In the genomic region with DNA sequence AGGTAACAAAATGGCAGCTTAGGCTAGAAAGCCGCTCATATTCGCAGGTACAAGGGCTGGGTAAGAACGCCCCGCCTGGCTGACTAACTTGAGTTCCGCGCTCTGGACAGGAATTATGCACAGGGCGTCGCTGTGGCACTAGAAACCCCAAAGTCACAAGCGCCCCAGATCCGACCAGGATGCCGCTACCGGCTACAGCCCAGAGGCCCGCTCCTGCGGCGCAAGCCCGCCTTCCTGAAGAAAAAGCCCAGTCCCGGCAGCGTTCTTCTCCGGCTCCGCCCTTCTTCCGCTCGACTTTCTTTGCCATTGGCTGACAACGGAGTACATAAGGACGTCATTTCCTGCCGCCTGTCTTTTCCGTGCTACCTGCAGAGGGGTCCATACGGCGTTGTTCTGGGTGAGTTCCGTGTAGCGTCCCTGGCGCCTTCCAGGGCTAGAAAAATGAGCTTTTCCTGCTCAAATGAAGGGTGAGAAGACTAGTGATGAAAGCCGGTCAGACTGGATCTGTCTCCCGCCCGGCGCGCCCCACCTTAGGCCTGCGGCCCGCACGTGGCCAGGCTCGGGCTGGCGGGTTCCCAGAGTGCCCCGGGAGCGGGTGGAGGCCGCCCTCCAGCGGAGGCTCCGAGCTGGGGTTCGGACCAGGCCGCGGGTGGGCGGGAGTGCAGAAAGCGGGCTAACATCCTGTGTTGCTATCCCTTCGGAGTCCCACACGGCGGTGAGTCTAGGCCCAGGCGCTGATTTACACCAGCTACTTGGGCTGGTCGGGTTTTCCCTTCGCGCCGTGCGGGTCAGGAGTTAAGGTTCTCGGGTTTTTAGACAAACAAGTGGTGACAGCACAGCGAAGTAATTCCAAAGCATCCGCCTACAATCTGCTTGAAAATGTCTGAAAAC, we compare ENCODE assay signal across 8 cellular contexts. TPM values are rescaled to one million over a fixed set of nuclear protein-coding genes. Genes with fewer than 3 reads are reported as not detected.
A peak's percentile ranks its signal among the peaks of the same experiment; 100 is the strongest.
DNase-seq lines count a peak whose midpoint lies in the region; ATAC-seq, FAIRE-seq and TF ChIP-seq lines count a peak whose summit lies in the region.

A gene (plus strand): TSS at position 353 of the 891 bp plus-strand sequence. CDS start 934 bp downstream, outside the sequence.

- H3K27ac ChIP-seq in Karpas-422 (ENCODE audit: low read length), result peak within 1 kb of the TSS; percentile 81
- H3K27ac ChIP-seq in esophagus muscularis mucosa (replicated peaks in 1 of 4), result peak within 1 kb of the TSS; percentile 78 to 88 (median 82)
- peak within 1 kb of the TSS; percentile 21 for H3K27ac ChIP-seq in muscle layer of duodenum (ENCODE audit: low read length)

- H3K4me1 ChIP-seq in Karpas-422 (ENCODE audit: low read length) (peaks cover 30% of the 10 kb centered on the region), esophagus muscularis mucosa (peaks cover 24 to 35% (median 32%) of the 10 kb centered on the region in 4 donors), muscle layer of duodenum (ENCODE audit: control insufficient read depth in 1 of 2, insufficient read depth in 2 of 2, low read length in 2 of 2) (peaks cover 8 to 26% of the 10 kb centered on the region in 2 donors)

- under 1% methylated on average over 40 of the region's 63 CpGs for WGBS in esophagus muscularis mucosa

- peak; percentile 94 for DNase-seq in Daoy (ENCODE audit: low read depth)
- peak; percentile 99 for DNase-seq in Karpas-422
- DNase-seq in RCC 7860 (ENCODE audit: low spot score), result peak; percentile 93
- DNase-seq in activated T-cell treated with anti-CD3 and anti-CD28 coated beads, Interleukin-2, amount 50 U/mL, for 72 hours, result peak; percentile 95 to 98
- peak; percentile 98 for DNase-seq in esophagus muscularis mucosa (ENCODE audit: extremely low spot score)
- DNase-seq in stimulated activated CD8-positive, alpha-beta memory T cell treated with anti-CD3 and anti-CD28 coated beads, Interleukin-7, amount 100 ng/mL, for 4 hours (ENCODE audit: low read depth in 2 of 2), result peak; percentile 92 to 95

- H3K4me1 Mint-ChIP-seq in activated T-cell treated with anti-CD3 and anti-CD28 coated beads, Interleukin-2, amount 50 U/mL, for 72 hours (ENCODE audit: low read depth), result peaks cover 48% of the 10 kb centered on the region

- H3K9me3 ChIP-seq in Karpas-422 (ENCODE audit: low read length) (no peaks in the 10 kb centered on the region), esophagus muscularis mucosa (no peaks in the 10 kb centered on the region), muscle layer of duodenum (ENCODE audit: control insufficient read depth in 1 of 2, low read length in 2 of 2) (no peaks in the 10 kb centered on the region)

- TF ChIP-seq CTCF in esophagus muscularis mucosa (IDR thresholded peaks at IDR 0.05), result peak; percentile 37 to 59 (median 49)

- H3K4me2 ChIP-seq in Karpas-422 (ENCODE audit: low read depth, low read length, poor library complexity, severe bottlenecking), result peak within 1 kb of the TSS; percentile 86

- no peaks in the 10 kb centered on the region for H3K9me3 Mint-ChIP-seq in activated T-cell treated with anti-CD3 and anti-CD28 coated beads, Interleukin-2, amount 50 U/mL, for 72 hours

- TF ChIP-seq POLR2A in esophagus muscularis mucosa (IDR thresholded peaks at IDR 0.05; ENCODE audit: low read depth), result peak; percentile 90

- no peak for TF ChIP-seq EP300 in esophagus muscularis mucosa (IDR thresholded peaks at IDR 0.05)

- H3K27me3 ChIP-seq in Karpas-422 (ENCODE audit: low read length) (no peaks in the 10 kb centered on the region), esophagus muscularis mucosa (no peaks in the 10 kb centered on the region), muscle layer of duodenum (ENCODE audit: low read depth, low read length) (no peaks in the 10 kb centered on the region)

- no peaks in the 10 kb centered on the region for H3K9me2 ChIP-seq in Karpas-422 (replicated peaks; ENCODE audit: insufficient read depth, low read length)

- peaks cover 20 to 37% of the 10 kb centered on the region in 2 donors for H3K36me3 Mint-ChIP-seq in activated T-cell treated with anti-CD3 and anti-CD28 coated beads, Interleukin-2, amount 50 U/mL, for 72 hours (ENCODE audit: insufficient read depth in 2 of 2)

- peak; percentile 84 for FAIRE-seq in RCC 7860 (lab: Jason Lieb, UNC)

- H3K27me3 Mint-ChIP-seq in activated T-cell treated with anti-CD3 and anti-CD28 coated beads, Interleukin-2, amount 50 U/mL, for 72 hours (ENCODE audit: low read depth), result no peaks in the 10 kb centered on the region

- H4K20me1 ChIP-seq in Karpas-422 (ENCODE audit: insufficient read depth, low read depth, low read length), result peaks cover 29% of the 10 kb centered on the region; the same call in 1 of the 2 replicates

- peak within 1 kb of the TSS; percentile 90 for H3K9ac ChIP-seq in Karpas-422 (ENCODE audit: low read length)

- H3K4me3 Mint-ChIP-seq in activated T-cell treated with anti-CD3 and anti-CD28 coated beads, Interleukin-2, amount 50 U/mL, for 72 hours, result peak within 1 kb of the TSS; percentile 90 to 95

- peaks cover 37% of the 10 kb centered on the region for H3K36me3 ChIP-seq in Karpas-422 (ENCODE audit: insufficient read depth, low read length)
- peaks cover 22 to 39% (median 35%) of the 10 kb centered on the region in 4 donors for H3K36me3 ChIP-seq in esophagus muscularis mucosa
- peaks cover 23 to 26% of the 10 kb centered on the region in 2 donors for H3K36me3 ChIP-seq in muscle layer of duodenum (ENCODE audit: control insufficient read depth in 1 of 2, insufficient read depth in 2 of 2, low read length in 2 of 2)

- ATAC-seq in GM21825 (IDR thresholded peaks at IDR 0.05; ENCODE audit: unreplicated experiment), result peak; percentile 91
- ATAC-seq in activated T-cell treated with anti-CD3 and anti-CD28 coated beads, Interleukin-2, amount 50 U/mL, for 72 hours (replicated peaks in 1 of 2), result peak; percentile 93 to 94

- intact Hi-C loops in esophagus muscularis mucosa (cut with DNase I), result loop anchor here (1.0 kb wide), 1 partner anchor 22 kb away; no protein-coding TSS in a partner anchor

- H3K4me3 ChIP-seq in Karpas-422 (ENCODE audit: low read length) (peak within 1 kb of the TSS; percentile 79), esophagus muscularis mucosa (peak within 1 kb of the TSS; percentile 65 to 77 (median 73)), muscle layer of duodenum (ENCODE audit: low read depth in 1 of 2, low read length in 2 of 2) (peak within 1 kb of the TSS; percentile 68 to 78)

- H3K79me2 ChIP-seq in Karpas-422 (ENCODE audit: low read length), result peaks cover 20% of the 10 kb centered on the region

- peak within 1 kb of the TSS; percentile 92 for H3K27ac Mint-ChIP-seq in activated T-cell treated with anti-CD3 and anti-CD28 coated beads, Interleukin-2, amount 50 U/mL, for 72 hours

- H2AFZ ChIP-seq in Karpas-422 (ENCODE audit: low read length), result peak within 1 kb of the TSS; percentile 65

RNA-seq across cellular contexts. Expression of the gene that starts here (rescaled TPM):
- total RNA-seq in Daoy (2014; rRNA removed; shearing (Covaris generic)), result 1,348 and 1,404 TPM in 2 replicates
- total RNA-seq in Karpas-422 (2014; rRNA removed; shearing (Covaris generic); ENCODE audit: low replicate concordance), result 2,449 and 2,497 TPM in 2 replicates
- total RNA-seq in activated T-cell treated with anti-CD3 and anti-CD28 coated beads, Interleukin-2, amount 50 U/mL, for 72 hours, result 1,000 to 10,000 TPM; 2,329 to 2,816 TPM
- total RNA-seq in esophagus muscularis mucosa, result 1,000 to 10,000 TPM in 2 of 4 donors, 100 to 1,000 TPM in 2; 720 to 1,054 (median 915) TPM

Comparison
In these comparisons a context has a peak if more than half of its experiments do, and no peak if none do; other contexts are left out.
1. Peak in every context shown above with its lines: DNase-seq, ATAC-seq, H3K4me3 ChIP-seq and H3K27ac ChIP-seq.
2. H3K27ac ChIP-seq: peak in every context shown above with its lines; median percentile 82 in esophagus muscularis mucosa; 81 in Karpas-422; 21 in muscle layer of duodenum.